ENCODE assay signal across 3 cellular contexts in genomic region chr9:131078427-131079366, GRCh38.
TF ChIP-seq lines count a peak whose summit lies in the region.

No MANE protein-coding gene starts in this region.

TF ChIP-seq in HEK293, 187 proteins besides CTCF, POLR2A, EP300 and RAD21:
- TF ChIP-seq ZIC2 (tag by site-specific recombination; IDR thresholded peaks at IDR 0.05): peak; percentile 92
- TF ChIP-seq REST (tag by site-specific recombination; IDR thresholded peaks at IDR 0.05): no peak
- TF ChIP-seq ZXDB (tag by site-specific recombination; IDR thresholded peaks at IDR 0.05): no peak

TF ChIP-seq in WTC11, 78 proteins besides CTCF, POLR2A, EP300 and RAD21:
- TF ChIP-seq GABPB1 (CRISPR knock-in tag; IDR thresholded peaks at IDR 0.05): peak; percentile 93
- TF ChIP-seq ATF2 (CRISPR knock-in tag; IDR thresholded peaks at IDR 0.05; ENCODE audit: borderline replicate concordance, low read depth): no peak
- no peak for TF ChIP-seq IRF1 (CRISPR knock-in tag; IDR thresholded peaks at IDR 0.05)

TF ChIP-seq in H1, 55 proteins besides CTCF, POLR2A, EP300 and RAD21:
- TF ChIP-seq POU5F1 (IDR thresholded peaks at IDR 0.05; ENCODE audit: low read depth, low read length): no peak
- no peak for TF ChIP-seq CREB1 (IDR thresholded peaks at IDR 0.05)
- no peak for TF ChIP-seq SUZ12 (IDR thresholded peaks at IDR 0.05; ENCODE audit: low read length)
- peak; percentile 40; the same call in 1 of the 2 replicates for TF ChIP-seq CEBPB (IDR thresholded peaks at IDR 0.05; ENCODE audit: low read depth, low read length)
- no peak for TF ChIP-seq HDAC6 (IDR thresholded peaks at IDR 0.05; ENCODE audit: low read depth, low read length)
- no peak for TF ChIP-seq RXRA (IDR thresholded peaks at IDR 0.05; ENCODE audit: insufficient read depth, low read depth, low read length)
- no peak for TF ChIP-seq CHD7 (IDR thresholded peaks at IDR 0.05; ENCODE audit: insufficient replicate concordance, low read length)
- TF ChIP-seq SP2 (IDR thresholded peaks at IDR 0.05; ENCODE audit: low read length): no peak
